In genomic region chr14:68951051-68951797, GRCh38 we compare ENCODE assay signal across 10 cellular contexts. TPM values are rescaled to one million over a fixed set of nuclear protein-coding genes. Genes with fewer than 3 reads are reported as not detected.
DNase-seq lines count a peak whose midpoint lies in the region; ATAC-seq and TF ChIP-seq lines count a peak whose summit lies in the region.
"Had no signal": no experiment of that assay in that cellular context is flagged by ENCODE, and none has a peak within 500 bp of the region (broad histone marks: within the 10 kb centered on the region; RNA-seq: fewer than 3 reads in every experiment).

No MANE protein-coding gene starts in this region.

- no peaks in the 10 kb centered on the region for H3K9me3 Mint-ChIP-seq in stimulated activated effector memory CD8-positive, alpha-beta T cell treated with anti-CD3 and anti-CD28 coated beads, Interleukin-12 subunit alpha, Interleukin-12 subunit beta, amount 100 ng/mL, for 72 hours

- intact Hi-C loops in left colon (cut with DNase I, micrococcal nuclease), result no loop called here
- intact Hi-C loops in upper lobe of right lung (cut with DNase I), result no loop called here

- no peaks in the 10 kb centered on the region for H3K36me3 ChIP-seq in upper lobe of right lung

- H3K36me3 Mint-ChIP-seq in stimulated activated effector memory CD8-positive, alpha-beta T cell treated with anti-CD3 and anti-CD28 coated beads, Interleukin-12 subunit alpha, Interleukin-12 subunit beta, amount 100 ng/mL, for 72 hours, result no peaks in the 10 kb centered on the region

- H3K4me1 Mint-ChIP-seq in stimulated activated effector memory CD8-positive, alpha-beta T cell treated with anti-CD3 and anti-CD28 coated beads, Interleukin-12 subunit alpha, Interleukin-12 subunit beta, amount 100 ng/mL, for 72 hours, result peaks cover 8% of the 10 kb centered on the region

- ATAC-seq in left colon, result peak; percentile 50
- ATAC-seq in upper lobe of right lung, result peak; percentile 82
- ATAC-seq in HG02870 (IDR thresholded peaks at IDR 0.05; ENCODE audit: unreplicated experiment), result no peak
- no peak for ATAC-seq in HG03196 (IDR thresholded peaks at IDR 0.05; ENCODE audit: unreplicated experiment)
- no peak for ATAC-seq in stimulated activated effector memory CD8-positive, alpha-beta T cell treated with anti-CD3 and anti-CD28 coated beads, Interleukin-12 subunit alpha, Interleukin-12 subunit beta, amount 100 ng/mL, for 72 hours

- H3K4me1 ChIP-seq in upper lobe of right lung, result peaks cover 81% of the 10 kb centered on the region

- H3K4me3 Mint-ChIP-seq in stimulated activated effector memory CD8-positive, alpha-beta T cell treated with anti-CD3 and anti-CD28 coated beads, Interleukin-12 subunit alpha, Interleukin-12 subunit beta, amount 100 ng/mL, for 72 hours, result no peak overlapping the region
- H3K4me3 Mint-ChIP-seq: B cell had no signal

- in situ Hi-C loops in astrocyte of the cerebellum (cut with HindIII; ENCODE audit: low sequenced_read_pairs), result no loop called here

- H3K4me3 ChIP-seq in astrocyte of the cerebellum (ENCODE audit: low read depth, low read length) (no peak overlapping the region), upper lobe of right lung (no peak overlapping the region)

- H3K9me3 ChIP-seq in upper lobe of right lung, result no peaks in the 10 kb centered on the region

- H3K27ac Mint-ChIP-seq in stimulated activated effector memory CD8-positive, alpha-beta T cell treated with anti-CD3 and anti-CD28 coated beads, Interleukin-12 subunit alpha, Interleukin-12 subunit beta, amount 100 ng/mL, for 72 hours, result no peak overlapping the region
- H3K27ac Mint-ChIP-seq: B cell had no signal

- H3K27me3 ChIP-seq in upper lobe of right lung, result no peaks in the 10 kb centered on the region

- peak overlapping the region; percentile 72 for H3K27ac ChIP-seq in upper lobe of right lung
- H3K27ac ChIP-seq: VCaP had no signal

- DNase-seq in SKM-1 treated with dmso at 0.1 percent for 144 hours (lab: John Stamatoyannopoulos, UW; ENCODE audit: unreplicated experiment), result peak; percentile 18
- DNase-seq in SKM-1 (lab: John Stamatoyannopoulos, UW; ENCODE audit: unreplicated experiment), result no peak
- peak; percentile 60 for DNase-seq in astrocyte of the cerebellum (ENCODE audit: low read depth)
- DNase-seq in left colon, result peak; percentile 82 to 90
- peak; percentile 76 for DNase-seq in upper lobe of right lung
- no peak for DNase-seq in stimulated activated effector memory CD8-positive, alpha-beta T cell treated with anti-CD3 and anti-CD28 coated beads, Interleukin-12 subunit alpha, Interleukin-12 subunit beta, amount 100 ng/mL, for 72 hours (ENCODE audit: low spot score in 2 of 2)

- no peak for TF ChIP-seq CTCF in astrocyte of the cerebellum (IDR thresholded peaks at IDR 0.05; ENCODE audit: low read depth, low read length, missing control alignments)
- no peak for TF ChIP-seq CTCF in upper lobe of right lung (IDR thresholded peaks at IDR 0.05)

RNA-seq across cellular contexts. Expression of gene ACTN1, which starts 27.9 kb away (rescaled TPM):
- 100 to 1,000 TPM in 1 of 2 donors, 10 to 100 TPM in 1; 89.9 to 132 TPM for total RNA-seq in left colon
- total RNA-seq in upper lobe of right lung, result 177 TPM

Comparison
In these comparisons a context has a peak if more than half of its experiments do, and no peak if none do; other contexts are left out.
1. DNase-seq: peak in SKM-1 treated with dmso at 0.1 percent for 144 hours (single experiment), astrocyte of the cerebellum (single experiment), left colon (2 of 2) and upper lobe of right lung (single experiment); none in SKM-1 (single experiment) and stimulated activated effector memory CD8-positive, alpha-beta T cell treated with anti-CD3 and anti-CD28 coated beads, Interleukin-12 subunit alpha, Interleukin-12 subunit beta, amount 100 ng/mL, for 72 hours (0 of 2).
2. ATAC-seq: peak in left colon (single experiment) and upper lobe of right lung (single experiment); none in HG02870 (single experiment), HG03196 (single experiment) and stimulated activated effector memory CD8-positive, alpha-beta T cell treated with anti-CD3 and anti-CD28 coated beads, Interleukin-12 subunit alpha, Interleukin-12 subunit beta, amount 100 ng/mL, for 72 hours (single experiment).